Comparison of ENCODE assay signal across 8 cellular contexts in genomic region chr9:14030350-14030823, GRCh38.
DNase-seq lines count a peak whose midpoint lies in the region; ATAC-seq, FAIRE-seq and TF ChIP-seq lines count a peak whose summit lies in the region.

No MANE protein-coding gene starts in this region.

- H3K4me3 Mint-ChIP-seq in Calu3 (ENCODE audit: low read depth, unreplicated experiment): peak overlapping the region; percentile 17

- H2BK5ac ChIP-seq in mesendoderm (ENCODE audit: low read length): no peak overlapping the region

- H2BK15ac ChIP-seq in mesendoderm (replicated peaks; ENCODE audit: low read depth): no peak overlapping the region

- H4K5ac ChIP-seq in mesendoderm (ENCODE audit: low read length): no peak overlapping the region

- CTCF ChIA-PET in Calu3 (lab: Charles Lee): no interaction called here

- no peak for FAIRE-seq in pancreas (lab: Jason Lieb, UNC)

- no peaks in the 10 kb centered on the region for H3K79me2 ChIP-seq in mesendoderm (ENCODE audit: control insufficient read depth, insufficient read depth, low read length)

- no peaks in the 10 kb centered on the region for H3K27me3 Mint-ChIP-seq in Calu3 (ENCODE audit: unreplicated experiment)

- no peak overlapping the region for H3K27ac Mint-ChIP-seq in Calu3 (ENCODE audit: unreplicated experiment)

- DNase-seq in Calu3 (peak; percentile 42), NCI-H2227 (lab: John Stamatoyannopoulos, UW; ENCODE audit: unreplicated experiment) (peak; percentile 18), pancreas (peak in 2 of 6 donors; percentile 16 to 22), T-helper 9 cell (no peak), mesendoderm (no peak), amygdala (lab: John Stamatoyannopoulos, UW) (no peak), GDM1 (lab: John Stamatoyannopoulos, UW) (no peak)

- H3K4me2 ChIP-seq in mesendoderm (ENCODE audit: low read length): no peak overlapping the region

- intact Hi-C loops in Calu3 (cut with micrococcal nuclease; ENCODE audit: unreplicated experiment) (loop anchor here (2.0 to 10.0 kb wide), 2 partner anchors 66 to 1276 kb away; no protein-coding TSS in a partner anchor), pancreas (cut with DNase I) (no loop called here)

- H3K36me3 Mint-ChIP-seq in Calu3 (ENCODE audit: insufficient read depth, unreplicated experiment): peaks cover 7% of the 10 kb centered on the region

- TF ChIP-seq CTCF in Calu3 (IDR thresholded peaks at IDR 0.05; ENCODE audit: unreplicated experiment) (no peak), pancreas (IDR thresholded peaks at IDR 0.05) (no peak)

- H3K18ac ChIP-seq in mesendoderm (ENCODE audit: low read length): no peak overlapping the region

- H2BK120ac ChIP-seq in mesendoderm (ENCODE audit: low read depth, low read length): no peak overlapping the region

- no peak overlapping the region for H3K23ac ChIP-seq in mesendoderm (ENCODE audit: low read length)

- no peak overlapping the region for H3K56ac ChIP-seq in mesendoderm (ENCODE audit: low read length)

- ATAC-seq in esophagus mucosa (peak; percentile 43), pancreas (peak in 3 of 4 donors; percentile 43 to 79 (median 74))

- H2AK5ac ChIP-seq in mesendoderm (ENCODE audit: low read length): no peak overlapping the region

- no peak overlapping the region for H4K8ac ChIP-seq in mesendoderm (ENCODE audit: low read depth, low read length)

- H3K27me3 ChIP-seq in pancreas (no peaks in the 10 kb centered on the region), mesendoderm (ENCODE audit: insufficient read depth, low read length, poor library complexity) (no peaks in the 10 kb centered on the region)

- H3K27ac ChIP-seq in pancreas (peak overlapping the region in 2 of 4 donors; percentile 1 to 37), mesendoderm (ENCODE audit: low read depth, low read length) (no peak overlapping the region)

- H3K9ac ChIP-seq in mesendoderm (ENCODE audit: low read length): no peak overlapping the region

- H3K4ac ChIP-seq in mesendoderm (ENCODE audit: low read depth, low read length): no peak overlapping the region

- H3K4me1 Mint-ChIP-seq in Calu3 (ENCODE audit: low read depth, unreplicated experiment): peaks cover 12% of the 10 kb centered on the region

- H3K4me3 ChIP-seq in pancreas (no peak overlapping the region), mesendoderm (ENCODE audit: low read length) (no peak overlapping the region)

- H3K9me3 ChIP-seq in pancreas: no peaks in the 10 kb centered on the region

- BruUV-seq in Calu3 (replicated peaks; lab: Mats Ljungman, UMichigan): no TSS peak

- H3K9me3 Mint-ChIP-seq in Calu3 (ENCODE audit: low read depth, unreplicated experiment): no peaks in the 10 kb centered on the region

- no peaks in the 10 kb centered on the region for H3K79me1 ChIP-seq in mesendoderm (ENCODE audit: low read length)

- 34 to 45% methylated on average over 6 of the region's 6 CpGs for WGBS in pancreas, 2 donors
- no CpG with 5 or more reads among the region's 6 CpGs for WGBS in mesendoderm (ENCODE audit: extremely low coverage, insufficient coverage, low lambda C conversion rate)

- no peaks in the 10 kb centered on the region for H3K36me3 ChIP-seq in pancreas
- no peaks in the 10 kb centered on the region for H3K36me3 ChIP-seq in mesendoderm (ENCODE audit: control insufficient read depth, insufficient read depth, low read length)

- H3K4me1 ChIP-seq in pancreas: peaks cover 0 to 10% (median 4%) of the 10 kb centered on the region in 3 donors
- peaks cover 3% of the 10 kb centered on the region for H3K4me1 ChIP-seq in mesendoderm (ENCODE audit: control insufficient read depth, low read depth, low read length)

Comparison
In these comparisons a context has a peak if more than half of its experiments do, and no peak if none do; other contexts are left out.
1. DNase-seq: peak in Calu3 (single experiment) and NCI-H2227 (single experiment); none in T-helper 9 cell (single experiment), mesendoderm (single experiment), amygdala (0 of 56) and GDM1 (single experiment).